ENCODE assay signal across 8 cellular contexts in the genomic region with DNA sequence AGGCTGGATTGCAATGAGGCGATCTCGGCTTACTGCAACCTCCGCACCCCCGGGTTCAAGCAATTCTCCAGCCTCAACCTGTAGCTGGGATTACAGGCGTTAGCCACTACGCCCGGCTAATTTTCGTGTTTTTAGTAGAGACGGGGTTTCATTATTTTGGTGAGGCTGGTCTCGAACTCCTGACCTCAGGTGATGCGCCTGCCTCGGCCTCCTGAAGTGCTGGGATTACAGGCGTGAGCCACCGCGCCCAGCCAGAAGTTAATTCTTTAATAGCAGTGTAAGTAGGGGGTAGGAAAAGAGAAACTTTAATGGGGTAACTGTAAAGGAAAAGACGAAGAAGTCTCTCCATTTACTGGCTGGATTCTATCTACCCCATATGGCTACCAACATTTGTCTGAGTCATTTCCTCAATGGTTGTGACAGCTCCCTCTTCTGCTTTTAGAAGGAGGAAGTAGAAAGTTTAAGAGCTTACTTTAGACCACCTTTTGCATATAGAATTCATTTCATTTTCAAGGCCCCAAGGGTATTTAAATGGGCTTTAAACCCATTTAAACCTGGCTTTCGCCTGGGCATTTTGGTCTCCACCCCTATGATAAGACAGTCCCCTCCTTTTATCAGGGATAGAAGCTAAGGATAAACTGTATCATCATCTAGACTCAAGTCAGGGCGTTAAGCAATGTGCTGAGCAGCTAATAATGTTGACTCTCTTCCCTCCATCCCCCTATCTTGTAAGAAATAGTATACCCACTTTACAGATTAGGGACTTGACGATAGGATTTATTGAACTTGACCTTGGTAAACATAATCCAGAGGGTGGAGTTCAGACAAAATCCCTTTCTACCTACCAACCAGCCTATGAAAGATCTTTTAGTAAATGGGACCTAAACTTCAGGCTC. TPM values are rescaled to one million over a fixed set of nuclear protein-coding genes. Genes with fewer than 3 reads are reported as not detected.
A peak's percentile ranks its signal among the peaks of the same experiment; 100 is the strongest.
DNase-seq lines count a peak whose midpoint lies in the region; ATAC-seq and TF ChIP-seq lines count a peak whose summit lies in the region.

No MANE protein-coding gene starts in this region.

- H3K9me3 ChIP-seq in BLaER1 (no peaks in the 10 kb centered on the region), esophagus squamous epithelium (no peaks in the 10 kb centered on the region), prostate gland (no peaks in the 10 kb centered on the region)

- H3K27me3 ChIP-seq in BLaER1 (no peaks in the 10 kb centered on the region), esophagus squamous epithelium (no peaks in the 10 kb centered on the region), prostate gland (replicated peaks; ENCODE audit: insufficient read depth) (no peaks in the 10 kb centered on the region)

- ATAC-seq in GM21825 (IDR thresholded peaks at IDR 0.05; ENCODE audit: unreplicated experiment): peak; percentile 20

- H3K4me2 ChIP-seq in BLaER1: peak overlapping the region; percentile 78

- TF ChIP-seq POLR2A in esophagus squamous epithelium (IDR thresholded peaks at IDR 0.05) (no peak), prostate gland (IDR thresholded peaks at IDR 0.05) (no peak)

- H3K4me1 ChIP-seq in BLaER1 (peaks cover 40% of the 10 kb centered on the region), esophagus squamous epithelium (peaks cover 18 to 82% (median 43%) of the 10 kb centered on the region in 3 donors), prostate gland (replicated peaks) (peaks cover 6% of the 10 kb centered on the region)

- H3K36me3 ChIP-seq in BLaER1: peaks cover 25% of the 10 kb centered on the region
- H3K36me3 ChIP-seq in esophagus squamous epithelium: peaks cover 0 to 21% (median 5%) of the 10 kb centered on the region in 3 donors
- H3K36me3 ChIP-seq in prostate gland: no peaks in the 10 kb centered on the region

- H3K4me3 ChIP-seq in BLaER1 (peak overlapping the region; percentile 57), esophagus squamous epithelium (peak overlapping the region in 3 of 4 donors; percentile 33 to 90 (median 40)), prostate gland (peak overlapping the region; percentile 7 to 22)

- H3K27ac ChIP-seq in BLaER1: peak overlapping the region; percentile 89
- H3K27ac ChIP-seq in esophagus squamous epithelium: peak overlapping the region; percentile 82 to 95 (median 90)
- peak overlapping the region; percentile 72 to 82 for H3K27ac ChIP-seq in prostate gland

- peak overlapping the region; percentile 76 for H3K9ac ChIP-seq in BLaER1

- intact Hi-C loops in esophagus squamous epithelium (cut with DNase I) (loop anchor here (10.0 kb wide), 1 partner anchor 118 kb away; no protein-coding TSS in a partner anchor), prostate gland (cut with DNase I) (loop anchor here (2.0 to 10.0 kb wide), 2 partner anchors 98 to 850 kb away; a partner anchor contains a TSS)

- TF ChIP-seq CTCF in esophagus squamous epithelium (IDR thresholded peaks at IDR 0.05): no peak
- no peak for TF ChIP-seq CTCF in prostate gland (IDR thresholded peaks at IDR 0.05)

- peaks cover 34% of the 10 kb centered on the region for H4K20me1 ChIP-seq in BLaER1

- DNase-seq in RPMI8226: peak; percentile 65
- DNase-seq in esophagus squamous epithelium (lab: John Stamatoyannopoulos, UW): no peak
- no peak for DNase-seq in prostate gland (ENCODE audit: low spot score)
- DNase-seq in SHP77 treated with DMSO at 0.1 percent for 48 hours (lab: John Stamatoyannopoulos, UW): no peak
- DNase-seq in GOT3 (lab: John Stamatoyannopoulos, UW): no peak
- no peak for DNase-seq in iPS-NIHi11 (ENCODE audit: low spot score)

- WGBS in esophagus squamous epithelium, 2 donors: 62 to 78% methylated on average over 10 to 17 of the region's 19 CpGs
- WGBS in prostate gland: 83% methylated on average over 19 of the region's 19 CpGs

RNA-seq across cellular contexts. Expression of a gene that starts 1.1 kb away (rescaled TPM):
- total RNA-seq in esophagus squamous epithelium: 100 to 1,000 TPM in 3 of 4 donors, 10 to 100 TPM in 1; 94.5 to 120 (median 119) TPM
- 100 to 1,000 TPM in 1 of 2 donors, 10 to 100 TPM in 1; 68.8 to 105 TPM for total RNA-seq in prostate gland
